ENCODE assay signal across 8 cellular contexts in genomic region chr11:107565219-107565937, GRCh38. TPM values are rescaled to one million over a fixed set of nuclear protein-coding genes. Genes with fewer than 3 reads are reported as not detected.
DNase-seq lines count a peak whose midpoint lies in the region; ATAC-seq, FAIRE-seq and TF ChIP-seq lines count a peak whose summit lies in the region.

TSS of gene ALKBH8 (minus strand) at chr11:107565735. CDS start at chr11:107560893, 4,842 bp downstream.

- H3K9ac ChIP-seq in HepG2 (ENCODE audit: insufficient read depth, low read depth, low read length): peak within 1 kb of the TSS; percentile 76

- peaks cover 6% of the 10 kb centered on the region for H3K79me2 ChIP-seq in HepG2 (ENCODE audit: insufficient read depth, low read length)

- TF ChIP-seq EP300 in HepG2 (IDR thresholded peaks at IDR 0.05; ENCODE audit: low read depth in 2 of 2, low read length in 2 of 2): peak in 1 of 2 experiments; percentile 10; a peak in 1 of 4 replicates
- TF ChIP-seq EP300 in HepG2 (CRISPR knock-in tag; IDR thresholded peaks at IDR 0.05; ENCODE audit: borderline replicate concordance): no peak

- H3K4me2 ChIP-seq in HepG2 (ENCODE audit: low read depth, low read length): peak within 1 kb of the TSS; percentile 90

- ATAC-seq in GM19023 (IDR thresholded peaks at IDR 0.05; ENCODE audit: unreplicated experiment): peak; percentile 88
- peak; percentile 77 for ATAC-seq in HG03175 (IDR thresholded peaks at IDR 0.05; ENCODE audit: unreplicated experiment)
- peak; percentile 97 for ATAC-seq in HepG2

- H3K4me3 ChIP-seq in AG10803 (ENCODE audit: low read length) (peak within 1 kb of the TSS; percentile 81), coronary artery (peak within 1 kb of the TSS; percentile 69), HepG2 (replicated peaks in 1 of 3; ENCODE audit: insufficient read depth in 1 of 3, low read depth in 2 of 3, low read length in 3 of 3) (peak within 1 kb of the TSS; percentile 81 to 96 (median 84))

- 3% methylated on average over 25 of the region's 32 CpGs for WGBS in HepG2 (ENCODE audit: low lambda C conversion rate)

- H3K9me3 ChIP-seq in HepG2 (ENCODE audit: low read length): no peaks in the 10 kb centered on the region

- peak within 1 kb of the TSS; percentile 60 to 72 for H3K27ac ChIP-seq in coronary artery
- H3K27ac ChIP-seq in HepG2 (ENCODE audit: extremely low read length, insufficient read depth, low read length): peak within 1 kb of the TSS; percentile 67

- peaks cover 0 to 4% of the 10 kb centered on the region in 2 experiments; a peak in 1 of 5 replicates for H3K27me3 ChIP-seq in HepG2 (ENCODE audit: control insufficient read depth in 1 of 2, insufficient read depth in 2 of 2, low read length in 2 of 2)

- no peaks in the 10 kb centered on the region for H4K20me1 ChIP-seq in HepG2 (ENCODE audit: insufficient read depth, low read length)

- BruUV-seq in HepG2 (replicated peaks; lab: Mats Ljungman, UMichigan): no TSS peak

- intact Hi-C loops in HepG2 (cut with micrococcal nuclease; ENCODE audit: unreplicated experiment): no loop called here

- TF ChIP-seq CTCF in AG10803 (conservative IDR thresholded peaks at IDR 0.05; ENCODE audit: low read length): no peak; the same call in 1 of the 2 replicates
- TF ChIP-seq CTCF in coronary artery (IDR thresholded peaks at IDR 0.05): no peak
- TF ChIP-seq CTCF in HepG2 (CRISPR knock-in tag; IDR thresholded peaks at IDR 0.05): no peak

- no peak for FAIRE-seq in HepG2 (lab: Jason Lieb, UNC)

- TF ChIP-seq RAD21 in HepG2 (CRISPR knock-in tag; IDR thresholded peaks at IDR 0.05): no peak

- peaks cover 19% of the 10 kb centered on the region for H3K4me1 ChIP-seq in HepG2 (ENCODE audit: insufficient read depth, low read length)

- TF ChIP-seq POLR2A in HepG2 (IDR thresholded peaks at IDR 0.05; ENCODE audit: insufficient read depth in 1 of 2, low read depth in 2 of 2, low read length in 2 of 2): peak; percentile 67 to 71; a peak in 3 of 4 replicates

- peak within 1 kb of the TSS; percentile 90 for H2AFZ ChIP-seq in HepG2 (ENCODE audit: low read length)

- DNase-seq in AG10803 (ENCODE audit: low read depth) (peak; percentile 57), NCI-H460 (ENCODE audit: extremely low read depth, low read depth) (peak; percentile 51), coronary artery (ENCODE audit: low spot score) (peak; percentile 76), HepG2 (ENCODE audit: low spot score) (peak; percentile 54)
- DNase-seq in activated CD4-positive, alpha-beta T cell treated with anti-CD3 and anti-CD28 coated beads for 4 hours: peak; percentile 72
- DNase-seq in stimulated activated CD4-positive, alpha-beta T cell treated with anti-CD3 and anti-CD28 coated beads, Interleukin-4, amount 100 ng/mL, for 1 hour: peak; percentile 78

- CTCF ChIA-PET in HepG2 (lab: Yijun Ruan, JAX; ENCODE audit: low intra/inter-chr PET ratio, low total read pairs): no interaction called here

- in situ Hi-C loops in HepG2 (cut with HindIII; ENCODE audit: extremely low pct_ligation_motif_present, low pct_unique_long_range_greater_than_20kb): loop anchor here (5.0 kb wide), 1 partner anchor 127 kb away; no protein-coding TSS in a partner anchor

- POLR2A ChIA-PET in HepG2 (lab: Yijun Ruan, JAX): no interaction called here

- no peaks in the 10 kb centered on the region for H3K36me3 ChIP-seq in HepG2 (replicated peaks in 1 of 2; ENCODE audit: control insufficient read depth in 1 of 2, insufficient read depth in 2 of 2, low read length in 2 of 2)

TF ChIP-seq in HepG2, 621 proteins besides CTCF, POLR2A, EP300 and RAD21 (continues in another document):
- TF ChIP-seq ZNF331 (CRISPR knock-in tag; IDR thresholded peaks at IDR 0.05) (0 out of 2 replicates have a peak, but pooled peaks have one; percentile 34), ZNF605 (CRISPR knock-in tag; IDR thresholded peaks at IDR 0.05) (peak; percentile 63; the same call in 1 of the 2 replicates), FOSL2 (CRISPR knock-in tag; IDR thresholded peaks at IDR 0.05) (peak; percentile 23; the same call in 1 of the 2 replicates), IRF2 (CRISPR knock-in tag; IDR thresholded peaks at IDR 0.05) (peak; percentile 73; the same call in 1 of the 2 replicates), ZNF619 (CRISPR knock-in tag; IDR thresholded peaks at IDR 0.05) (no peak), MEIS1 (CRISPR knock-in tag; IDR thresholded peaks at IDR 0.05; ENCODE audit: borderline replicate concordance) (0 out of 2 replicates have a peak, but pooled peaks have one; percentile 34), MLXIP (CRISPR knock-in tag; IDR thresholded peaks at IDR 0.05; ENCODE audit: borderline replicate concordance) (no peak), ZNF333 (CRISPR knock-in tag; IDR thresholded peaks at IDR 0.05; ENCODE audit: borderline replicate concordance) (no peak), ZNF280D (CRISPR knock-in tag; IDR thresholded peaks at IDR 0.05) (peak; percentile 70; the same call in 1 of the 2 replicates), PHF20 (CRISPR knock-in tag; IDR thresholded peaks at IDR 0.05) (peak; percentile 95), PCBP2 (optimal IDR thresholded peaks at IDR 0.05; ENCODE audit: low read depth, low read length, poor library complexity, severe bottlenecking) (no peak), ZNF274 (CRISPR knock-in tag; IDR thresholded peaks at IDR 0.05) (peak; percentile 31; the same call in 1 of the 2 replicates)

RNA-seq across cellular contexts. Expression of gene ALKBH8, which starts in this region (rescaled TPM):
- total RNA-seq in NCI-H460 (2014; rRNA removed; shearing (Covaris generic)): 5.7 and 7.9 TPM in 2 replicates
- polyA plus RNA-seq in NCI-H460 (2014; cell fraction: nucleus; rRNA removed): 4.9 and 5.4 TPM in 2 replicates
- 9.1 and 15.3 TPM in 2 replicates for total RNA-seq in HepG2 (2016; rRNA removed; fragmentation: Illumina TruSeq; extraction: Trizol)
- total RNA-seq in HepG2 (2016; cell fraction: cytosol; rRNA removed; fragmentation: Illumina TruSeq; extraction: Trizol; ENCODE audit: low read depth): 0.81 and 0.88 TPM in 2 replicates
- total RNA-seq in HepG2 (2016; cell fraction: insoluble cytoplasmic fraction; rRNA removed; fragmentation: Illumina TruSeq; extraction: Trizol): 9.3 and 13.9 TPM in 2 replicates
- 3.3 and 3.7 TPM in 2 replicates for total RNA-seq in HepG2 (2016; cell fraction: membrane; rRNA removed; fragmentation: Illumina TruSeq; extraction: Trizol)
- 10.3 and 11.6 TPM in 2 replicates for total RNA-seq in HepG2 (2016; cell fraction: nucleus; rRNA removed; fragmentation: Illumina TruSeq; extraction: Trizol)
- 1.9 and 2.4 TPM in 2 replicates for polyA plus RNA-seq in HepG2 (2011; rRNA removed)
- 0.97 and 1.9 TPM in 2 replicates for polyA plus RNA-seq in HepG2 (2011; cell fraction: cytosol; rRNA removed)
- 1.4 and 1.7 TPM in 2 replicates for polyA plus RNA-seq in HepG2 (2011; cell fraction: nucleus; rRNA removed)
- 3.4 and 4.2 TPM in 2 replicates for polyA plus RNA-seq in HepG2 (2012)
- polyA plus RNA-seq in HepG2 (2016; cell fraction: cytosol; fragmentation: Illumina TruSeq; extraction: Trizol; ENCODE audit: low read depth): 0.20 and 0.32 TPM in 2 replicates
- 9.2 and 10.7 TPM in 2 replicates for polyA plus RNA-seq in HepG2 (2016; cell fraction: insoluble cytoplasmic fraction; fragmentation: Illumina TruSeq; extraction: Trizol; ENCODE audit: low read depth)
- polyA plus RNA-seq in HepG2 (2016; cell fraction: membrane; fragmentation: Illumina TruSeq; extraction: Trizol; ENCODE audit: low read depth): 1.5 TPM in 2 replicates
- 6.6 and 9.3 TPM in 2 replicates for polyA plus RNA-seq in HepG2 (2016; cell fraction: nucleus; fragmentation: Illumina TruSeq; extraction: Trizol; ENCODE audit: insufficient read depth, low read depth)
- polyA minus RNA-seq in HepG2 (2011; rRNA and poly(A)+ RNA removed; ENCODE audit: low replicate concordance): 1.7 and 3.2 TPM in 2 replicates
- polyA minus RNA-seq in HepG2 (2011; cell fraction: cytosol; rRNA and poly(A)+ RNA removed): 2.7 and 4.3 TPM in 2 replicates
- 12.0 and 17.3 TPM in 2 replicates for polyA minus RNA-seq in HepG2 (2011; cell fraction: nucleus; rRNA and poly(A)+ RNA removed)

Comparison
In these comparisons a context has a peak if more than half of its experiments do, and no peak if none do; other contexts are left out.
1. Peak in every context shown above with its lines: DNase-seq, ATAC-seq, H3K4me3 ChIP-seq and H3K27ac ChIP-seq.